In the genomic region with DNA sequence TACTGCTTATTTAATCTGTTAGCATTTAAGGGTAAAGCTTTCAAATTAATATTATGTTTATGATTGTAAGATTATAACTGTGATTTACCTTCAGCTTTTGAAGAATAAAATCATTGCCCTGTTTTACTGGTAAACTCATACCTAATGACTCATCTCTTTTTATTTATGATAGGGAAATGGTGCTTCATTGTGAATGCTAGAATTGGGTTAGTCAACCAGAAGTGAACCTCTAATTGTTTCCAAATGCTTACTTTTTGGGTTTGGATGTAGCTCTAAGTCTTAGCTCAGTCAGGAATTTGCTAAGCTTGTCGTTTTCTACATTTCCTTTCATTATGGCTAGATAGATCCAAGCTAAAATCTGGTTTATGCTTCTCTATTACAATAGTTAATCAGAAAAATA, we compare ENCODE assay signal across 14 cellular contexts. TPM values are rescaled to one million over a fixed set of nuclear protein-coding genes. Genes with fewer than 3 reads are reported as not detected.
DNase-seq lines count a peak whose midpoint lies in the region; TF ChIP-seq lines count a peak whose summit lies in the region.
"Had no signal": no experiment of that assay in that cellular context is flagged by ENCODE, and none has a peak within 500 bp of the region (broad histone marks: within the 10 kb centered on the region; RNA-seq: fewer than 3 reads in every experiment).

No MANE protein-coding gene starts in this region.

- peaks cover 10 to 12% of the 10 kb centered on the region in 2 experiments; a peak in 2 of 4 replicates for H3K4me1 ChIP-seq in SK-N-SH (ENCODE audit: control insufficient read depth in 1 of 2, insufficient read depth in 2 of 2, low read depth in 1 of 2, low read length in 1 of 2)

- peak overlapping the region; percentile 67 to 70 for H3K27ac ChIP-seq in SK-N-SH (ENCODE audit: low read depth in 2 of 2, low read length in 1 of 2)
- H3K27ac ChIP-seq: heart right ventricle, stomach had no signal

- H3K9ac ChIP-seq in SK-N-SH: no peak overlapping the region

- H2AFZ ChIP-seq in SK-N-SH (ENCODE audit: low read depth): no peak overlapping the region

- peaks cover 45% of the 10 kb centered on the region for H3K36me3 Mint-ChIP-seq in activated naive CD8-positive, alpha-beta T cell
- H3K36me3 Mint-ChIP-seq in activated naive CD8-positive, alpha-beta T cell treated with anti-CD3 and anti-CD28 coated beads for 36 hours: peaks cover 64% of the 10 kb centered on the region
- H3K36me3 Mint-ChIP-seq in type B pancreatic cell: peaks cover 25% of the 10 kb centered on the region
- H3K36me3 Mint-ChIP-seq in T-helper 2 cell treated with Interferon-gamma antibody and Interleukin-4, amounts not matched to agents 5 μg/mL and 100 μg/mL, for 36 hours (ENCODE audit: low read depth): peaks cover 58% of the 10 kb centered on the region

- H3K36me3 ChIP-seq in SK-N-SH (replicated peaks in 1 of 2; ENCODE audit: control insufficient read depth in 1 of 2, insufficient read depth in 2 of 2, low read length in 1 of 2): peaks cover 14% of the 10 kb centered on the region in 2 experiments

- no peak for DNase-seq in activated naive CD8-positive, alpha-beta T cell treated with anti-CD3 and anti-CD28 coated beads for 36 hours
- DNase-seq in SK-N-SH: peak; percentile 19
- DNase-seq in fibroblast of pulmonary artery (ENCODE audit: low read depth): peak; percentile 73
- no peak for DNase-seq in type B pancreatic cell (ENCODE audit: extremely low spot score, unreplicated experiment)
- DNase-seq in DMS 273 (lab: John Stamatoyannopoulos, UW; ENCODE audit: unreplicated experiment): no peak
- DNase-seq in posterior cingulate gyrus: no peak
- no peak for DNase-seq in T-helper 2 cell treated with Interferon-gamma antibody and Interleukin-4, amounts not matched to agents 5 μg/mL and 100 μg/mL, for 36 hours (ENCODE audit: low spot score)
- DNase-seq: CD8-positive, alpha-beta memory T cell; central memory CD4-positive, alpha-beta T cell; heart right ventricle; Karpas-422; stimulated activated CD4-positive, alpha-beta T cell treated with anti-CD3 and anti-CD28 coated beads, Interleukin-15, amount 100 ng/mL, for 24 hours; stomach had no signal

- intact Hi-C loops in posterior cingulate gyrus (cut with DNase I): no loop called here

- TF ChIP-seq EP300 in SK-N-SH (IDR thresholded peaks at IDR 0.05; ENCODE audit: borderline replicate concordance in 1 of 2, low read depth in 1 of 2, low read length in 1 of 2): peak; percentile 50 to 57; a peak in 2 of 4 replicates

- 9% methylated on average over 1 of the region's 1 CpG for WGBS in SK-N-SH (ENCODE audit: low lambda C conversion rate)

- H3K4me1 Mint-ChIP-seq in activated naive CD8-positive, alpha-beta T cell (ENCODE audit: low read depth): peaks cover 71% of the 10 kb centered on the region
- peaks cover 29% of the 10 kb centered on the region for H3K4me1 Mint-ChIP-seq in activated naive CD8-positive, alpha-beta T cell treated with anti-CD3 and anti-CD28 coated beads for 36 hours
- H3K4me1 Mint-ChIP-seq in type B pancreatic cell (ENCODE audit: unreplicated experiment): peaks cover 23% of the 10 kb centered on the region
- peaks cover 20% of the 10 kb centered on the region for H3K4me1 Mint-ChIP-seq in T-helper 2 cell treated with Interferon-gamma antibody and Interleukin-4, amounts not matched to agents 5 μg/mL and 100 μg/mL, for 36 hours (ENCODE audit: low read depth)

- H3K9me3 Mint-ChIP-seq in activated naive CD8-positive, alpha-beta T cell (ENCODE audit: low read depth): peaks cover 14% of the 10 kb centered on the region
- peaks cover 26% of the 10 kb centered on the region for H3K9me3 Mint-ChIP-seq in activated naive CD8-positive, alpha-beta T cell treated with anti-CD3 and anti-CD28 coated beads for 36 hours
- no peaks in the 10 kb centered on the region for H3K9me3 Mint-ChIP-seq in type B pancreatic cell
- peaks cover 28% of the 10 kb centered on the region for H3K9me3 Mint-ChIP-seq in T-helper 2 cell treated with Interferon-gamma antibody and Interleukin-4, amounts not matched to agents 5 μg/mL and 100 μg/mL, for 36 hours

- CTCF ChIA-PET in SK-N-SH (lab: Yijun Ruan, JAX): interaction anchor here (0.7 to 2.4 kb wide), 5 partner anchors 9 to 481 kb away, joined by 3 to 8 read pairs (median 4); no protein-coding TSS in a partner anchor

- no peak for TF ChIP-seq RAD21 in SK-N-SH (IDR thresholded peaks at IDR 0.05; ENCODE audit: low read length)

- H4K20me1 ChIP-seq in SK-N-SH (ENCODE audit: insufficient read depth): no peaks in the 10 kb centered on the region; the same call in 1 of the 2 replicates

- peak overlapping the region; percentile 30; the same call in 1 of the 2 replicates for H3K4me2 ChIP-seq in SK-N-SH

- POLR2A ChIA-PET in SK-N-SH (lab: Yijun Ruan, JAX): no interaction called here

- H3K27me3 Mint-ChIP-seq in activated naive CD8-positive, alpha-beta T cell: no peaks in the 10 kb centered on the region
- no peaks in the 10 kb centered on the region for H3K27me3 Mint-ChIP-seq in activated naive CD8-positive, alpha-beta T cell treated with anti-CD3 and anti-CD28 coated beads for 36 hours
- no peaks in the 10 kb centered on the region for H3K27me3 Mint-ChIP-seq in type B pancreatic cell
- no peaks in the 10 kb centered on the region for H3K27me3 Mint-ChIP-seq in T-helper 2 cell treated with Interferon-gamma antibody and Interleukin-4, amounts not matched to agents 5 μg/mL and 100 μg/mL, for 36 hours (ENCODE audit: low read depth)
- H3K27me3 Mint-ChIP-seq: CD8-positive, alpha-beta memory T cell had no signal

- no peaks in the 10 kb centered on the region for H3K79me2 ChIP-seq in SK-N-SH (ENCODE audit: insufficient read depth)

- TF ChIP-seq CTCF in SK-N-SH (IDR thresholded peaks at IDR 0.05): no peak
- TF ChIP-seq CTCF in fibroblast of pulmonary artery (IDR thresholded peaks at IDR 0.05; ENCODE audit: low read length, missing control alignments): no peak
- no peak for TF ChIP-seq CTCF in type B pancreatic cell (conservative IDR thresholded peaks at IDR 0.05)

- no peaks in the 10 kb centered on the region for H3K9me3 ChIP-seq in SK-N-SH
- H3K9me3 ChIP-seq: heart right ventricle, stomach had no signal

- H3K9me2 ChIP-seq in SK-N-SH: no peaks in the 10 kb centered on the region

- peaks cover 8% of the 10 kb centered on the region for H3F3A ChIP-seq in SK-N-SH (replicated peaks; ENCODE audit: insufficient read depth)

- H3K27ac Mint-ChIP-seq in activated naive CD8-positive, alpha-beta T cell: peak overlapping the region; percentile 76
- no peak overlapping the region for H3K27ac Mint-ChIP-seq in activated naive CD8-positive, alpha-beta T cell treated with anti-CD3 and anti-CD28 coated beads for 36 hours
- no peak overlapping the region for H3K27ac Mint-ChIP-seq in type B pancreatic cell
- H3K27ac Mint-ChIP-seq in T-helper 2 cell treated with Interferon-gamma antibody and Interleukin-4, amounts not matched to agents 5 μg/mL and 100 μg/mL, for 36 hours: no peak overlapping the region

- H3K27me3 ChIP-seq in SK-N-SH (ENCODE audit: insufficient read depth): no peaks in the 10 kb centered on the region
- H3K27me3 ChIP-seq: heart right ventricle, stomach had no signal

- H3K4me3 ChIP-seq in SK-N-SH (ENCODE audit: low read depth in 2 of 2, low read length in 1 of 2) (no peak overlapping the region), fibroblast of pulmonary artery (replicated peaks; ENCODE audit: low read depth, low read length) (no peak overlapping the region)
- H3K4me3 ChIP-seq: heart right ventricle, stomach had no signal

- H3K4me3 Mint-ChIP-seq in activated naive CD8-positive, alpha-beta T cell: no peak overlapping the region
- H3K4me3 Mint-ChIP-seq in activated naive CD8-positive, alpha-beta T cell treated with anti-CD3 and anti-CD28 coated beads for 36 hours: no peak overlapping the region
- H3K4me3 Mint-ChIP-seq in type B pancreatic cell: peak overlapping the region; percentile 61
- H3K4me3 Mint-ChIP-seq in T-helper 2 cell treated with Interferon-gamma antibody and Interleukin-4, amounts not matched to agents 5 μg/mL and 100 μg/mL, for 36 hours: no peak overlapping the region
- H3K4me3 Mint-ChIP-seq: CD8-positive, alpha-beta memory T cell had no signal

TF ChIP-seq in SK-N-SH, 30 proteins besides CTCF, POLR2A, EP300 and RAD21 (continues in another document):
- TF ChIP-seq POLR2AphosphoS5 (IDR thresholded peaks at IDR 0.05; ENCODE audit: low read depth, low read length): peak; percentile 55; the same call in 1 of the 2 replicates
- TF ChIP-seq, protein P1, sequence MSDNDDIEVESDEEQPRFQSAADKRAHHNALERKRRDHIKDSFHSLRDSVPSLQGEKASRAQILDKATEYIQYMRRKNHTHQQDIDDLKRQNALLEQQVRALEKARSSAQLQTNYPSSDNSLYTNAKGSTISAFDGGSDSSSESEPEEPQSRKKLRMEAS (IDR thresholded peaks at IDR 0.05; ENCODE audit: low read depth): no peak
- TF ChIP-seq, protein P2, sequence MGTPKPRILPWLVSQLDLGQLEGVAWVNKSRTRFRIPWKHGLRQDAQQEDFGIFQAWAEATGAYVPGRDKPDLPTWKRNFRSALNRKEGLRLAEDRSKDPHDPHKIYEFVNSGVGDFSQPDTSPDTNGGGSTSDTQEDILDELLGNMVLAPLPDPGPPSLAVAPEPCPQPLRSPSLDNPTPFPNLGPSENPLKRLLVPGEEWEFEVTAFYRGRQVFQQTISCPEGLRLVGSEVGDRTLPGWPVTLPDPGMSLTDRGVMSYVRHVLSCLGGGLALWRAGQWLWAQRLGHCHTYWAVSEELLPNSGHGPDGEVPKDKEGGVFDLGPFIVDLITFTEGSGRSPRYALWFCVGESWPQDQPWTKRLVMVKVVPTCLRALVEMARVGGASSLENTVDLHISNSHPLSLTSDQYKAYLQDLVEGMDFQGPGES (IDR thresholded peaks at IDR 0.05; ENCODE audit: low read depth, low read length): no peak
- no peak for TF ChIP-seq NRF1 (IDR thresholded peaks at IDR 0.05; ENCODE audit: low read depth, low read length)
- TF ChIP-seq SMC3 (IDR thresholded peaks at IDR 0.05; ENCODE audit: low read depth, low read length): no peak
- TF ChIP-seq SIN3A (IDR thresholded peaks at IDR 0.05; ENCODE audit: borderline replicate concordance, low read depth, low read length): no peak
- peak; percentile 81 for TF ChIP-seq JUND (IDR thresholded peaks at IDR 0.05)
- 0 out of 2 replicates have a peak, but pooled peaks have one; percentile 16 for TF ChIP-seq ELF1 (IDR thresholded peaks at IDR 0.05)
- peak; percentile 97 for TF ChIP-seq TCF12 (IDR thresholded peaks at IDR 0.05)
- TF ChIP-seq NFIC (IDR thresholded peaks at IDR 0.05; ENCODE audit: borderline replicate concordance): peak; percentile 51
- TF ChIP-seq RXRA (IDR thresholded peaks at IDR 0.05; ENCODE audit: borderline replicate concordance, low read depth): no peak
- TF ChIP-seq RCOR1 (IDR thresholded peaks at IDR 0.05; ENCODE audit: low read length): no peak

RNA-seq across cellular contexts. Expression of a gene that starts 59.4 kb away (rescaled TPM):
- 10 to 100 TPM; 38.9 to 40.9 TPM for total RNA-seq in activated naive CD8-positive, alpha-beta T cell treated with anti-CD3 and anti-CD28 coated beads for 36 hours
- polyA plus RNA-seq in SK-N-SH (2012; rRNA removed): 4.0 and 5.4 TPM in 2 replicates
- polyA plus RNA-seq in SK-N-SH (2012; cell fraction: cytosol; rRNA removed): 7.0 and 7.7 TPM in 2 replicates
- polyA plus RNA-seq in SK-N-SH (2012; cell fraction: nucleus; rRNA removed): 5.1 and 11.5 TPM in 2 replicates
- total RNA-seq in type B pancreatic cell (ENCODE audit: low replicate concordance): 30.1 and 37.5 TPM in 2 replicates

Comparison
In these comparisons a context has a peak if more than half of its experiments do, and no peak if none do; other contexts are left out.
1. DNase-seq: peak in SK-N-SH (single experiment) and fibroblast of pulmonary artery (single experiment); none in activated naive CD8-positive, alpha-beta T cell treated with anti-CD3 and anti-CD28 coated beads for 36 hours (single experiment), type B pancreatic cell (single experiment), DMS 273 (single experiment), posterior cingulate gyrus (0 of 10) and T-helper 2 cell treated with Interferon-gamma antibody and Interleukin-4, amounts not matched to agents 5 μg/mL and 100 μg/mL, for 36 hours (single experiment).